In genomic region chr20:49908258-49908565, GRCh38 we compare ENCODE assay signal across 1 cellular context.
A peak's percentile ranks its signal among the peaks of the same experiment; 100 is the strongest.
TF ChIP-seq lines count a peak whose summit lies in the region.

No MANE protein-coding gene starts in this region.

TF ChIP-seq in HepG2, 621 proteins besides CTCF, POLR2A, EP300 and RAD21:
- TF ChIP-seq ZNF333 (CRISPR knock-in tag; IDR thresholded peaks at IDR 0.05; ENCODE audit: borderline replicate concordance) (no peak), ZBTB33 (CRISPR knock-in tag; IDR thresholded peaks at IDR 0.05) (peak; percentile 62; the same call in 1 of the 2 replicates)
